In the genomic region with DNA sequence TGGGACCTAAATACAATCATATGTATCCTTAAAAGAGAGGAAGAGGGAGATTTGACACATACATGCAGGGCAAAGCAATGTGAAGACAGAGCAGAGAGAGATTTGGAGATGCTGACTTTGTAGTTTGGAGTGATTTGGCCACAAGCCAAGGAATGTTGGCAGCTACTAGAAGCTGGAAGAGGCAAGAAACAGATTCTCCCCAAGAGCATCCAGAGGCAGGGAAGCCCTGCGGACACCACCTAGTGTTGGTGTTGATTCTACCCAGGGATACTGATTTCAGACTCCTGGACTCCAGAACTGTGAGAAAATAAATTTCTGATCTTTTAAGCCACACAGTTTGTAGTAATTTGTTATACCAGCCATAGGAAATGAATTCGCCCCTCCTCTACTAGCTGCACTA, we compare ENCODE assay signal across 11 cellular contexts.
DNase-seq lines count a peak whose midpoint lies in the region; ATAC-seq and TF ChIP-seq lines count a peak whose summit lies in the region.
"Had no signal": no experiment of that assay in that cellular context is flagged by ENCODE, and none has a peak within 500 bp of the region (broad histone marks: within the 10 kb centered on the region; RNA-seq: fewer than 3 reads in every experiment).

No MANE protein-coding gene starts in this region.

- peak; percentile 45 for ATAC-seq in upper lobe of right lung
- no peak for ATAC-seq in activated CD4-positive, alpha-beta T cell treated with anti-CD3 and anti-CD28 coated beads for 36 hours
- ATAC-seq: mucosa of descending colon; stimulated activated naive CD8-positive, alpha-beta T cell treated with anti-CD3 and anti-CD28 coated beads, Interleukin-15, Interleukin-2, amounts not matched to agents 100 U/mL and 50 U/mL, for 24 hours had no signal

- POLR2A ChIA-PET in activated CD4-positive, alpha-beta T cell treated with anti-CD3 and anti-CD28 coated beads for 36 hours (lab: Charles Lee) = no interaction called here

- CTCF ChIA-PET in activated CD4-positive, alpha-beta T cell treated with anti-CD3 and anti-CD28 coated beads for 36 hours (lab: Charles Lee) = no interaction called here

- H3K36me3 Mint-ChIP-seq in activated CD4-positive, alpha-beta T cell treated with anti-CD3 and anti-CD28 coated beads for 36 hours (ENCODE audit: low read depth) = no peaks in the 10 kb centered on the region

- H3K4me1 ChIP-seq in upper lobe of right lung = peaks cover 35% of the 10 kb centered on the region

- H3K27me3 Mint-ChIP-seq in activated CD4-positive, alpha-beta T cell treated with anti-CD3 and anti-CD28 coated beads for 36 hours = peaks cover 4% of the 10 kb centered on the region

- DNase-seq in NCI-H82 (lab: John Stamatoyannopoulos, UW) = peak; percentile 2
- no peak for DNase-seq in NCI-H82 treated with DMSO at 0.1 percent for 48 hours (lab: John Stamatoyannopoulos, UW; ENCODE audit: unreplicated experiment)
- peak; percentile 87 for DNase-seq in astrocyte of the hippocampus (ENCODE audit: low read depth, low spot score)
- peak; percentile 90 for DNase-seq in iris pigment epithelial cell (ENCODE audit: low read depth)
- no peak for DNase-seq in upper lobe of right lung
- no peak for DNase-seq in activated T-cell treated with anti-CD3 and anti-CD28 coated beads, Interleukin-2, amount 50 U/mL, for 1 hour
- no peak for DNase-seq in stimulated activated naive CD4-positive, alpha-beta T cell treated with Interleukin-2 at 50 U/mL for 16 hours (lab: John Stamatoyannopoulos, UW)
- no peak for DNase-seq in activated CD4-positive, alpha-beta T cell treated with anti-CD3 and anti-CD28 coated beads for 36 hours
- DNase-seq: NCI-H2227 treated with DMSO at 0.1 percent for 48 hours; stimulated activated naive CD8-positive, alpha-beta T cell treated with anti-CD3 and anti-CD28 coated beads, Interleukin-15, Interleukin-2, amounts not matched to agents 100 U/mL and 50 U/mL, for 24 hours had no signal

- H3K27ac Mint-ChIP-seq in activated CD4-positive, alpha-beta T cell treated with anti-CD3 and anti-CD28 coated beads for 36 hours = no peak overlapping the region

- no peaks in the 10 kb centered on the region for H3K9me3 ChIP-seq in upper lobe of right lung
- H3K9me3 ChIP-seq: mucosa of descending colon had no signal

- no peaks in the 10 kb centered on the region for H3K36me3 ChIP-seq in upper lobe of right lung

- TF ChIP-seq CTCF in upper lobe of right lung (IDR thresholded peaks at IDR 0.05) = peak; percentile 37

- intact Hi-C loops in upper lobe of right lung (cut with DNase I) = no loop called here
- intact Hi-C loops in activated CD4-positive, alpha-beta T cell treated with anti-CD3 and anti-CD28 coated beads for 36 hours (cut with DNase I, micrococcal nuclease) = no loop called here

- H3K27me3 ChIP-seq in upper lobe of right lung = no peaks in the 10 kb centered on the region

- H3K9me3 Mint-ChIP-seq in activated CD4-positive, alpha-beta T cell treated with anti-CD3 and anti-CD28 coated beads for 36 hours (ENCODE audit: low read depth) = no peaks in the 10 kb centered on the region

- no peak overlapping the region for H3K4me3 ChIP-seq in upper lobe of right lung
- H3K4me3 ChIP-seq: mucosa of descending colon had no signal

- H3K27ac ChIP-seq in upper lobe of right lung = no peak overlapping the region

- H3K4me1 Mint-ChIP-seq in activated CD4-positive, alpha-beta T cell treated with anti-CD3 and anti-CD28 coated beads for 36 hours = no peaks in the 10 kb centered on the region

- H3K4me3 Mint-ChIP-seq in activated CD4-positive, alpha-beta T cell treated with anti-CD3 and anti-CD28 coated beads for 36 hours = no peak overlapping the region

Comparison
In these comparisons a context has a peak if more than half of its experiments do, and no peak if none do; other contexts are left out.
1. DNase-seq: peak in NCI-H82 (single experiment), astrocyte of the hippocampus (single experiment) and iris pigment epithelial cell (single experiment); none in NCI-H82 treated with DMSO at 0.1 percent for 48 hours (single experiment), upper lobe of right lung (single experiment), activated T-cell treated with anti-CD3 and anti-CD28 coated beads, Interleukin-2, amount 50 U/mL, for 1 hour (single experiment), stimulated activated naive CD4-positive, alpha-beta T cell treated with Interleukin-2 at 50 U/mL for 16 hours (single experiment) and activated CD4-positive, alpha-beta T cell treated with anti-CD3 and anti-CD28 coated beads for 36 hours (single experiment).